Comparison of ENCODE assay signal across 9 cellular contexts in genomic region chr19:14090509-14091085, GRCh38. TPM values are rescaled to one million over a fixed set of nuclear protein-coding genes. Genes with fewer than 3 reads are reported as not detected.
DNase-seq lines count a peak whose midpoint lies in the region; ATAC-seq, FAIRE-seq and TF ChIP-seq lines count a peak whose summit lies in the region.
"Had no signal": no experiment of that assay in that cellular context is flagged by ENCODE, and none has a peak within 500 bp of the region (broad histone marks: within the 10 kb centered on the region; RNA-seq: fewer than 3 reads in every experiment).

Gene SAMD1 (minus strand): TSS chr19:14090751.

- H3K4me3 Mint-ChIP-seq in CD8-positive, alpha-beta T cell: peak within 1 kb of the TSS; percentile 99
- peak within 1 kb of the TSS; percentile 98 for H3K4me3 Mint-ChIP-seq in neural progenitor cell
- peak within 1 kb of the TSS; percentile 93 for H3K4me3 Mint-ChIP-seq in stimulated activated naive CD8-positive, alpha-beta T cell treated with anti-CD3 and anti-CD28 coated beads, Interleukin-15, Interleukin-2, amounts not matched to agents 100 ng/mL and 50 ng/mL, for 24 hours

- peaks cover 53% of the 10 kb centered on the region for H3F3A ChIP-seq in neural progenitor cell (ENCODE audit: low read depth)

- H4K20me1 ChIP-seq in IMR-90 (ENCODE audit: insufficient read depth, low read length) (peaks cover 7% of the 10 kb centered on the region), neural progenitor cell (ENCODE audit: low read depth) (peaks cover 20% of the 10 kb centered on the region)

- H2BK20ac ChIP-seq in IMR-90 (ENCODE audit: low read depth, low read length): no peak within 1 kb of the TSS

- no peak for TF ChIP-seq RAD21 in IMR-90 (IDR thresholded peaks at IDR 0.05; ENCODE audit: low read length)

- peak within 1 kb of the TSS; percentile 56; the same call in 1 of the 2 replicates for H3K18ac ChIP-seq in IMR-90 (ENCODE audit: low read depth, low read length)

- peak within 1 kb of the TSS; percentile 53 for H3K4ac ChIP-seq in IMR-90 (ENCODE audit: low read depth, low read length)

- H3K9me3 Mint-ChIP-seq in CD8-positive, alpha-beta T cell: peaks cover 6% of the 10 kb centered on the region
- peaks cover 17% of the 10 kb centered on the region for H3K9me3 Mint-ChIP-seq in neural progenitor cell
- H3K9me3 Mint-ChIP-seq in stimulated activated naive CD8-positive, alpha-beta T cell treated with anti-CD3 and anti-CD28 coated beads, Interleukin-15, Interleukin-2, amounts not matched to agents 100 ng/mL and 50 ng/mL, for 24 hours: peaks cover 6% of the 10 kb centered on the region

- no peak for TF ChIP-seq POLR2A in IMR-90 (IDR thresholded peaks at IDR 0.05; ENCODE audit: low read depth, low read length)

- peaks cover 22% of the 10 kb centered on the region for H3K4me1 Mint-ChIP-seq in CD8-positive, alpha-beta T cell (ENCODE audit: low read depth)
- peaks cover 16% of the 10 kb centered on the region for H3K4me1 Mint-ChIP-seq in neural progenitor cell
- H3K4me1 Mint-ChIP-seq in stimulated activated naive CD8-positive, alpha-beta T cell treated with anti-CD3 and anti-CD28 coated beads, Interleukin-15, Interleukin-2, amounts not matched to agents 100 ng/mL and 50 ng/mL, for 24 hours (ENCODE audit: low read depth): peaks cover 16% of the 10 kb centered on the region

- no peak within 1 kb of the TSS; the same call in 1 of the 2 replicates for H2AK5ac ChIP-seq in IMR-90 (ENCODE audit: low read depth, low read length)

- no TSS peak for BruUV-seq in IMR-90 (replicated peaks; lab: Mats Ljungman, UMichigan)

- no CpG with 5 or more reads among the region's 65 CpGs for WGBS in IMR-90 (ENCODE audit: extremely low coverage in 2 of 2, insufficient read length in 1 of 2), 2 experiments

- H3K56ac ChIP-seq in IMR-90 (ENCODE audit: extremely low read depth, insufficient read depth, low read length): peak within 1 kb of the TSS; percentile 40; the same call in 1 of the 2 replicates

- peak within 1 kb of the TSS; percentile 82 for H3K4me3 ChIP-seq in CD8-positive, alpha-beta T cell (ENCODE audit: low read depth, low read length)
- peak within 1 kb of the TSS; percentile 80 for H3K4me3 ChIP-seq in IMR-90 (ENCODE audit: insufficient read depth, low read depth, low read length)
- peak within 1 kb of the TSS; percentile 77 for H3K4me3 ChIP-seq in SJCRH30
- H3K4me3 ChIP-seq in neural progenitor cell: peak within 1 kb of the TSS; percentile 70

- H3K4me2 ChIP-seq in IMR-90 (ENCODE audit: low read depth, low read length) (peak within 1 kb of the TSS; percentile 97), neural progenitor cell (peak within 1 kb of the TSS; percentile 93)

- peaks cover 13% of the 10 kb centered on the region for H3K4me1 ChIP-seq in CD8-positive, alpha-beta T cell (ENCODE audit: insufficient read depth, low read length)
- H3K4me1 ChIP-seq in IMR-90 (ENCODE audit: control insufficient read depth, insufficient read depth, low read length): no peaks in the 10 kb centered on the region
- no peaks in the 10 kb centered on the region for H3K4me1 ChIP-seq in SJCRH30
- H3K4me1 ChIP-seq in neural progenitor cell: peaks cover 15% of the 10 kb centered on the region

- no peak for TF ChIP-seq CTCF in CD8-positive, alpha-beta T cell (IDR thresholded peaks at IDR 0.05)
- no peak for TF ChIP-seq CTCF in IMR-90 (conservative IDR thresholded peaks at IDR 0.05; ENCODE audit: low read depth, low read length)
- TF ChIP-seq CTCF in neural progenitor cell (IDR thresholded peaks at IDR 0.05): no peak

- H3K27ac Mint-ChIP-seq in CD8-positive, alpha-beta T cell: peak within 1 kb of the TSS; percentile 98
- H3K27ac Mint-ChIP-seq in neural progenitor cell: peak within 1 kb of the TSS; percentile 87
- peak within 1 kb of the TSS; percentile 95 for H3K27ac Mint-ChIP-seq in stimulated activated naive CD8-positive, alpha-beta T cell treated with anti-CD3 and anti-CD28 coated beads, Interleukin-15, Interleukin-2, amounts not matched to agents 100 ng/mL and 50 ng/mL, for 24 hours

- peak within 1 kb of the TSS; percentile 20; the same call in 1 of the 2 replicates for H4K91ac ChIP-seq in IMR-90 (ENCODE audit: insufficient read depth, low read depth, low read length)

- in situ Hi-C loops in IMR-90 (cut with MboI; ENCODE audit: low sequenced_read_pairs): loop anchor here (25.0 kb wide), 1 partner anchor 328 kb away; the partner anchor contains the start of genes C19orf53 and MRI1

- peak within 1 kb of the TSS; percentile 87 for H2AK9ac ChIP-seq in IMR-90 (replicated peaks; ENCODE audit: low read depth, low read length, poor library complexity)

- H3K36me3 ChIP-seq in CD8-positive, alpha-beta T cell (ENCODE audit: insufficient read depth, low read length): peaks cover 10% of the 10 kb centered on the region
- peaks cover 12% of the 10 kb centered on the region for H3K36me3 ChIP-seq in IMR-90 (ENCODE audit: control insufficient read depth, insufficient read depth, low read length)
- H3K36me3 ChIP-seq in SJCRH30: peaks cover 24% of the 10 kb centered on the region
- no peaks in the 10 kb centered on the region for H3K36me3 ChIP-seq in neural progenitor cell

- peak within 1 kb of the TSS; percentile 46; the same call in 1 of the 2 replicates for H4K5ac ChIP-seq in IMR-90 (ENCODE audit: low read depth, low read length)

- dilution Hi-C loops in IMR-90 (cut with HindIII; ENCODE audit: low sequenced_read_pairs, unreplicated experiment): no loop called here

- H2BK5ac ChIP-seq in IMR-90 (ENCODE audit: low read depth, low read length, poor library complexity, severe bottlenecking): peak within 1 kb of the TSS; percentile 65

- POLR2A ChIA-PET in CD8-positive, alpha-beta T cell (lab: Charles Lee): interaction anchor here (1.0 to 4.2 kb wide), 10 partner anchors 9 to 59 kb away, joined by 3 to 22 read pairs (median 6); partner anchors contain the start of genes ASF1B, IL27RA, MISP3 and PRKACA
- POLR2A ChIA-PET in IMR-90 (lab: Charles Lee; ENCODE audit: unreplicated experiment): no interaction called here

- H3K23ac ChIP-seq in IMR-90 (ENCODE audit: low read depth, low read length): peak within 1 kb of the TSS; percentile 55

- CTCF ChIA-PET in CD8-positive, alpha-beta T cell (lab: Charles Lee): interaction anchor here (1.0 kb wide), 1 partner anchor 9 kb away, joined by 5 read pairs; no protein-coding TSS in a partner anchor
- CTCF ChIA-PET in IMR-90 (lab: Yijun Ruan, JAX): no interaction called here

- H3K79me2 ChIP-seq in neural progenitor cell (ENCODE audit: low read depth): no peaks in the 10 kb centered on the region

- H3K36me3 Mint-ChIP-seq in CD8-positive, alpha-beta T cell: peaks cover 20% of the 10 kb centered on the region
- peaks cover 27% of the 10 kb centered on the region for H3K36me3 Mint-ChIP-seq in neural progenitor cell
- H3K36me3 Mint-ChIP-seq in stimulated activated naive CD8-positive, alpha-beta T cell treated with anti-CD3 and anti-CD28 coated beads, Interleukin-15, Interleukin-2, amounts not matched to agents 100 ng/mL and 50 ng/mL, for 24 hours (ENCODE audit: low read depth): peaks cover 23% of the 10 kb centered on the region

- H3K27ac ChIP-seq in CD8-positive, alpha-beta T cell (ENCODE audit: low read depth, low read length): peak within 1 kb of the TSS; percentile 51
- peak within 1 kb of the TSS; percentile 61 for H3K27ac ChIP-seq in IMR-90 (ENCODE audit: insufficient read depth, low read length)
- H3K27ac ChIP-seq in SJCRH30: peak within 1 kb of the TSS; percentile 49
- no peak within 1 kb of the TSS for H3K27ac ChIP-seq in neural progenitor cell

- intact Hi-C loops in CD8-positive, alpha-beta T cell (cut with DNase I, micrococcal nuclease): loop anchor here (1.0 to 2.0 kb wide), 5 partner anchors 9 to 328 kb away; partner anchors contain the start of genes ASF1B (in 2 of the 2), PRKACA (in 2 of the 2), DCAF15 (in 1 of the 2) and DDX39A (in 1 of the 2)
- intact Hi-C loops in IMR-90 (cut with micrococcal nuclease): loop anchor here (2.0 kb wide), 1 partner anchor 46 kb away; the partner anchor contains the start of gene ASF1B

- H3K27me3 ChIP-seq in CD8-positive, alpha-beta T cell (ENCODE audit: insufficient read depth, low read length): no peaks in the 10 kb centered on the region
- H3K27me3 ChIP-seq in IMR-90 (ENCODE audit: control insufficient read depth, insufficient read depth, low read length): no peaks in the 10 kb centered on the region
- H3K27me3 ChIP-seq in SJCRH30: no peaks in the 10 kb centered on the region
- H3K27me3 ChIP-seq in neural progenitor cell: peaks cover 42% of the 10 kb centered on the region

- H2AFZ ChIP-seq in IMR-90 (replicated peaks; ENCODE audit: low read length, poor library complexity) (peak within 1 kb of the TSS; percentile 93), neural progenitor cell (replicated peaks) (peak within 1 kb of the TSS; percentile 54)

- no peak within 1 kb of the TSS for H2BK120ac ChIP-seq in IMR-90 (ENCODE audit: low read depth, low read length)

- peaks cover 0 to 6% of the 10 kb centered on the region in 2 experiments; a peak in 2 of 4 replicates for H3K79me1 ChIP-seq in IMR-90 (ENCODE audit: low read depth in 1 of 2, low read length in 2 of 2)

- H3K9ac ChIP-seq in IMR-90 (ENCODE audit: low read depth, low read length) (peak within 1 kb of the TSS; percentile 78), neural progenitor cell (no peak within 1 kb of the TSS)

- peak; percentile 75 to 92 (median 87) for DNase-seq in CD8-positive, alpha-beta T cell
- DNase-seq in IMR-90 (peak; percentile 83), SJCRH30 (peak; percentile 93 to 95), frontal cortex (ENCODE audit: low spot score in 2 of 2) (peak; percentile 93 to 96), neural progenitor cell (ENCODE audit: low spot score) (peak; percentile 95)
- peak; percentile 46 to 88 (median 74) for DNase-seq in activated naive CD4-positive, alpha-beta T cell (lab: John Stamatoyannopoulos, UW)

- H4K8ac ChIP-seq in IMR-90 (ENCODE audit: low read depth in 2 of 2, low read length in 2 of 2): peak within 1 kb of the TSS in 1 of 2 experiments; percentile 62; a peak in 3 of 4 replicates

- no peaks in the 10 kb centered on the region for H3K9me3 ChIP-seq in CD8-positive, alpha-beta T cell (ENCODE audit: low read length)
- H3K9me3 ChIP-seq in IMR-90 (ENCODE audit: control insufficient read depth, insufficient read depth, low read length) (peaks cover 8% of the 10 kb centered on the region), SJCRH30 (replicated peaks) (peaks cover 14% of the 10 kb centered on the region), neural progenitor cell (ENCODE audit: low read depth) (peaks cover 7% of the 10 kb centered on the region)

- no peak within 1 kb of the TSS for H2BK15ac ChIP-seq in IMR-90 (ENCODE audit: low read depth, low read length)

- ATAC-seq in CD8-positive, alpha-beta T cell: peak; percentile 64
- peak; percentile 39 for ATAC-seq in GM21447 (IDR thresholded peaks at IDR 0.05; ENCODE audit: unreplicated experiment)
- peak; percentile 70 for ATAC-seq in IMR-90 (ENCODE audit: low read depth)

- no peak within 1 kb of the TSS for H3K14ac ChIP-seq in IMR-90 (replicated peaks; ENCODE audit: low read depth, low read length)

- FAIRE-seq in frontal cortex (lab: Jason Lieb, UNC): no peak
- FAIRE-seq: TTC549 had no signal

- no peaks in the 10 kb centered on the region for H3K9me1 ChIP-seq in IMR-90 (ENCODE audit: insufficient read depth, low read length)

- no peaks in the 10 kb centered on the region for H3K27me3 Mint-ChIP-seq in CD8-positive, alpha-beta T cell (ENCODE audit: low read depth)
- peaks cover 9% of the 10 kb centered on the region for H3K27me3 Mint-ChIP-seq in neural progenitor cell (ENCODE audit: insufficient read depth, low read depth)
- no peaks in the 10 kb centered on the region for H3K27me3 Mint-ChIP-seq in stimulated activated naive CD8-positive, alpha-beta T cell treated with anti-CD3 and anti-CD28 coated beads, Interleukin-15, Interleukin-2, amounts not matched to agents 100 ng/mL and 50 ng/mL, for 24 hours

RNA-seq across cellular contexts. Expression of gene SAMD1, which starts in this region (rescaled TPM):
- total RNA-seq in CD8-positive, alpha-beta T cell: 10 to 100 TPM; 35.2 to 37.5 TPM
- 6.5 and 7.5 TPM in 2 replicates for total RNA-seq in IMR-90 (2012; rRNA removed)
- 14.1 and 16.3 TPM in 2 replicates for polyA plus RNA-seq in IMR-90 (2012; rRNA removed)
- polyA plus RNA-seq in IMR-90 (2012; cell fraction: cytosol; rRNA removed): 13.3 and 22.9 TPM in 2 replicates
- polyA plus RNA-seq in IMR-90 (2012; cell fraction: nucleus; rRNA removed; ENCODE audit: low replicate concordance): 23.0 and 32.5 TPM in 2 replicates
- total RNA-seq in SJCRH30 (2014; rRNA removed; shearing (Covaris generic)): 88.1 and 102 TPM in 2 replicates
- 43.2 TPM for total RNA-seq in frontal cortex
- 22.1 and 53.0 TPM in 2 replicates for total RNA-seq in neural progenitor cell (ENCODE audit: low replicate concordance)
